Comparison of ENCODE assay signal across 2 cellular contexts in the genomic region with DNA sequence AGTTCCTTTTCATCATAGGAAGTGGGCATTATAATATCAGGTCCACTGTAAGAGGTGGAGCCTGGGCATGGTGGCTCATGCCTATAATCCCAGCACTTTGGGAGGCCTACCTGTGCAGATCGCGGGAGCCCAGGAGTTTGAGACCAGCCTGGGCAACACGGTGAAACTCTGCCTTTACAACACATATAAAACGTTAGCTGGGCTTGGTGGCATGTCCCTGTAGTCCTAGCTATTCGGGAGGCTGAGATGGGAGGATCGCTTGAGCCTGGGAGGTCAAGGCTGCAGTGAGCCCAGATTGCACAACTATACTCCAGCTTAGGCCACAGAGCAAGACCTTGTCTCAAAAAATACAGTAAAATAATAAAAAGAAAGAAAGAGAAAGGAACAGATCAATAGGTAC. TPM values are rescaled to one million over a fixed set of nuclear protein-coding genes. Genes with fewer than 3 reads are reported as not detected.
"Had no signal": no experiment of that assay in that cellular context is flagged by ENCODE, and none has a peak within 500 bp of the region (broad histone marks: within the 10 kb centered on the region; RNA-seq: fewer than 3 reads in every experiment).

No MANE protein-coding gene starts in this region.

RNA-seq across cellular contexts. Expression of a gene that starts 21.6 kb away (rescaled TPM):
- total RNA-seq: NCI-H460, PC-9 had no signal
